In the genomic region with DNA sequence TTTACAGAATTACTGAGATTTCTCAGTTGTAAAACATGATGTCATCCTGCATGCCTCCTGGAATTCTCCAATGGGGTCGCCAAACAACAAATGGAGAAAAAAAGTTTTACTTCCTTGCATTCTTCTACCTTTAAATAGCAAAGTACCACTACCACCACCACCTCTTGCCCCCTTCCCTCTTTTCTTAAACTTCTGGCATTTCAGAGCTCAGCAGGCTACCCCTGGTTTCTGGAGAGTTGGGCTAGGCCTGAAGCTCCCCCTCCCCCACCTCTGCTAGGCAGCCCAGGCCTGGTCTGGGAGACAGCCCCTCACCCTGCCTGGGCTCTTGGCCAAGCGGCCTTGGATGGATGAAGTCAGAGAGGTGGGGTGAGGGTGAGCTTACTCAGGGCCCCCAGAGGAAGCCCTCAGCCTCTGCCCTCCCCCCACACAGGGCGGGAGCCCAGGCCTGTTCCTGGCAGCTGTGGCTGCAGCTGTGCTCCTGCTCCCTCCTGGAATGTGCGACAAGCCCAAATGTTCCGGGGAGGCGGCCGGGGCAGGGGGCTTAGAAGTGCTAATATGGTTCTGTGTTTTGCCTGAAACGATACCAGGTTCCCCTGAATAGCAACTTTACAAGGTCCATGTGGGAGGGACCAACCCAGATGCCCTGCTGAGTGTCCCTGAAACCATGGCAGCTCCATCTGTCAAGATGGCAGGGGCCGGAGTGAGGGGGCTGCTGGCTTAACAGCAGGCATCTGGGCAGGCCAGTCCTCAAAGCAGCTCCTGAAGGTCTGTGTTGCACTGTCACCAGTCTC, we compare ENCODE assay signal across 8 cellular contexts.
DNase-seq lines count a peak whose midpoint lies in the region; ATAC-seq and TF ChIP-seq lines count a peak whose summit lies in the region.

No MANE protein-coding gene starts in this region.

- peak overlapping the region; percentile 11 to 47 for H3K9ac ChIP-seq in stomach smooth muscle (ENCODE audit: low read length in 2 of 2)

- DNase-seq in HK-2 (ENCODE audit: unreplicated experiment): peak; percentile 71
- peak; percentile 86 for DNase-seq in choroid plexus epithelial cell (ENCODE audit: low read depth)
- peak; percentile 89 for DNase-seq in kidney tubule cell (ENCODE audit: low spot score)

- H3K36me3 ChIP-seq in stomach smooth muscle (ENCODE audit: control insufficient read depth in 2 of 2, insufficient read depth in 2 of 2, low read length in 2 of 2): peaks cover 4% of the 10 kb centered on the region in 2 donors

- peak overlapping the region; percentile 82 for H3K27ac ChIP-seq in stomach smooth muscle (ENCODE audit: low read length)

- H3K4me3 ChIP-seq in choroid plexus epithelial cell (ENCODE audit: low read depth, low read length) (no peak overlapping the region), stomach smooth muscle (ENCODE audit: low read length in 2 of 2) (peak overlapping the region in 1 of 2 donors; percentile 29)

- no peaks in the 10 kb centered on the region for H3K9me3 ChIP-seq in stomach smooth muscle (ENCODE audit: control insufficient read depth in 2 of 2, low read length in 2 of 2)

- TF ChIP-seq CTCF in choroid plexus epithelial cell (conservative IDR thresholded peaks at IDR 0.05; ENCODE audit: low read depth, low read length): no peak

- no peaks in the 10 kb centered on the region for H3K27me3 ChIP-seq in stomach smooth muscle (ENCODE audit: control insufficient read depth in 1 of 2, insufficient read depth in 2 of 2, low read length in 2 of 2)

- no peak for ATAC-seq in HG03439 (IDR thresholded peaks at IDR 0.05; ENCODE audit: unreplicated experiment)
- no peak for ATAC-seq in GM21367 (IDR thresholded peaks at IDR 0.05; ENCODE audit: unreplicated experiment)
- no peak for ATAC-seq in GM19455 (IDR thresholded peaks at IDR 0.05; ENCODE audit: unreplicated experiment)
- no peak for ATAC-seq in HG03280 (IDR thresholded peaks at IDR 0.05; ENCODE audit: unreplicated experiment)

- H3K4me1 ChIP-seq in stomach smooth muscle (ENCODE audit: control insufficient read depth, insufficient read depth, low read length): peaks cover 32% of the 10 kb centered on the region
